In the genomic region with DNA sequence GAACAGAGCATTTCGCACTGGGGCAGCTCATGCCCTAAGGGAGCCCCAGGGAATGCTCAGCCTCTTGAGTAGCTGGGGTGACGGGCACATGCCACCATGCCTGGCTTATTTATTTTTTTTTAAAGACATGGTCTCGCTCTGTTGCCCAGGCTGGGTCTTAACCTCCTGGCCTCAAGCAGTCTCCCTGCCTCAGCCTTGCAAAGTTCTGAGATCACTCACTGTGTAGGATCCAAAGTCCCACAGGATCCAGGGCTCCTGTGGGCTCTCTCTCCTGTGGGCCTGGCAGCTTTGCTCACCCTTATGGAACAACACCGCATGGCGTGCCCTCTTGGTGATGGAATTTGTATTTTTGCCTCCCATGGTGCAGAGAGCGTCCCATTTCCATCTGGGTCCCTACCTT, we compare ENCODE assay signal across 31 cellular contexts.
"Had no signal": no experiment of that assay in that cellular context is flagged by ENCODE, and none has a peak within 500 bp of the region (broad histone marks: within the 10 kb centered on the region; RNA-seq: fewer than 3 reads in every experiment).

No MANE protein-coding gene starts in this region.

- H3K27me3 ChIP-seq: body of pancreas, breast epithelium had no signal

- H3K4me3 ChIP-seq: body of pancreas, breast epithelium had no signal

- DNase-seq: activated CD4-positive, alpha-beta T cell treated with anti-CD3 and anti-CD28 coated beads, Interleukin-2, amount 10 ng/mL, durations not matched to agents 24 days and 14 days; activated CD4-positive, alpha-beta T cell treated with anti-CD3 and anti-CD28 coated beads, Interleukin-2, amount 50 U/mL, for 4 hours; activated CD8-positive, alpha-beta T cell treated with anti-CD3 and anti-CD28 coated beads for 36 hours; activated effector memory CD4-positive, alpha-beta T cell treated with anti-CD3 and anti-CD28 coated beads, Interleukin-2, amount 50 U/mL, for 16 hours; activated naive CD4-positive, alpha-beta T cell; activated naive CD4-positive, alpha-beta T cell treated with anti-CD3 and anti-CD28 coated beads, Interleukin-2, amount 50 U/mL, for 16 hours; activated naive CD8-positive, alpha-beta T cell treated with anti-CD3 and anti-CD28 coated beads, Interleukin-2, amount 10 ng/mL, durations not matched to agents 7 days and 5 days; activated T-cell treated with anti-CD3 and anti-CD28 coated beads, Interleukin-2, amount 50 U/mL, for 1 hour; activated T-cell treated with anti-CD3 and anti-CD28 coated beads, Interleukin-2, amount 50 U/mL, for 72 hours; amygdala; body of pancreas; Karpas-422; KBM-7; NCI-H1105; NCI-H1436; NCI-H1694; NCI-H1930; NCI-H2081 treated with DMSO at 0.1 percent for 48 hours; NCI-H345; NCI-H524 treated with DMSO at 0.1 percent for 48 hours; RPMI8226; SHP77 treated with DMSO at 0.1 percent for 48 hours; T-cell; T-helper 2 cell; T-helper 9 cell; WERI-Rb-1 had no signal

- ATAC-seq: activated CD8-positive, alpha-beta T cell treated with anti-CD3 and anti-CD28 coated beads for 36 hours; activated T-cell treated with anti-CD3 and anti-CD28 coated beads, Interleukin-2, amount 50 U/mL, for 72 hours; activated T-helper 17 cell treated with anti-CD3 and anti-CD28 coated beads, Interleukin-2, amount 50 U/mL, for 72 hours; body of pancreas; Panc1; SK-N-SH treated with all-trans-retinoic acid at 6 μM for 48 hours; T-cell had no signal

- H3K27me3 Mint-ChIP-seq: activated CD4-positive, alpha-beta T cell treated with anti-CD3 and anti-CD28 coated beads, Interleukin-2, amount 10 ng/mL, durations not matched to agents 24 days and 14 days; activated CD8-positive, alpha-beta T cell treated with anti-CD3 and anti-CD28 coated beads for 36 hours; activated naive CD8-positive, alpha-beta T cell treated with anti-CD3 and anti-CD28 coated beads, Interleukin-2, amount 10 ng/mL, durations not matched to agents 7 days and 5 days; activated T-helper 17 cell treated with anti-CD3 and anti-CD28 coated beads, Interleukin-2, amount 50 U/mL, for 72 hours; T-cell had no signal

- H3K4me1 ChIP-seq: breast epithelium had no signal

- H3K27ac ChIP-seq: body of pancreas, breast epithelium, WERI-Rb-1 had no signal

- H3K27ac Mint-ChIP-seq: activated CD4-positive, alpha-beta T cell treated with anti-CD3 and anti-CD28 coated beads, Interleukin-2, amount 10 ng/mL, durations not matched to agents 24 days and 14 days; activated CD8-positive, alpha-beta T cell treated with anti-CD3 and anti-CD28 coated beads for 36 hours; activated naive CD8-positive, alpha-beta T cell treated with anti-CD3 and anti-CD28 coated beads, Interleukin-2, amount 10 ng/mL, durations not matched to agents 7 days and 5 days; activated T-cell treated with anti-CD3 and anti-CD28 coated beads, Interleukin-2, amount 50 U/mL, for 72 hours; activated T-helper 17 cell treated with anti-CD3 and anti-CD28 coated beads, Interleukin-2, amount 50 U/mL, for 72 hours; T-cell had no signal

- H3K4me1 Mint-ChIP-seq: activated CD4-positive, alpha-beta T cell treated with anti-CD3 and anti-CD28 coated beads, Interleukin-2, amount 10 ng/mL, durations not matched to agents 24 days and 14 days; activated T-helper 17 cell treated with anti-CD3 and anti-CD28 coated beads, Interleukin-2, amount 50 U/mL, for 72 hours had no signal

- FAIRE-seq: astrocyte had no signal

- H3K4me3 Mint-ChIP-seq: activated CD4-positive, alpha-beta T cell treated with anti-CD3 and anti-CD28 coated beads, Interleukin-2, amount 10 ng/mL, durations not matched to agents 24 days and 14 days; activated CD8-positive, alpha-beta T cell treated with anti-CD3 and anti-CD28 coated beads for 36 hours; activated naive CD8-positive, alpha-beta T cell treated with anti-CD3 and anti-CD28 coated beads, Interleukin-2, amount 10 ng/mL, durations not matched to agents 7 days and 5 days; activated T-cell treated with anti-CD3 and anti-CD28 coated beads, Interleukin-2, amount 50 U/mL, for 72 hours; activated T-helper 17 cell treated with anti-CD3 and anti-CD28 coated beads, Interleukin-2, amount 50 U/mL, for 72 hours; T-cell had no signal

- H3K36me3 ChIP-seq: breast epithelium had no signal

- H3K9me3 ChIP-seq: body of pancreas, breast epithelium had no signal

- H3K9me3 Mint-ChIP-seq: activated CD4-positive, alpha-beta T cell treated with anti-CD3 and anti-CD28 coated beads, Interleukin-2, amount 10 ng/mL, durations not matched to agents 24 days and 14 days; activated CD8-positive, alpha-beta T cell treated with anti-CD3 and anti-CD28 coated beads for 36 hours; activated naive CD8-positive, alpha-beta T cell treated with anti-CD3 and anti-CD28 coated beads, Interleukin-2, amount 10 ng/mL, durations not matched to agents 7 days and 5 days; activated T-cell treated with anti-CD3 and anti-CD28 coated beads, Interleukin-2, amount 50 U/mL, for 72 hours; activated T-helper 17 cell treated with anti-CD3 and anti-CD28 coated beads, Interleukin-2, amount 50 U/mL, for 72 hours; T-cell had no signal
